In the genomic region with DNA sequence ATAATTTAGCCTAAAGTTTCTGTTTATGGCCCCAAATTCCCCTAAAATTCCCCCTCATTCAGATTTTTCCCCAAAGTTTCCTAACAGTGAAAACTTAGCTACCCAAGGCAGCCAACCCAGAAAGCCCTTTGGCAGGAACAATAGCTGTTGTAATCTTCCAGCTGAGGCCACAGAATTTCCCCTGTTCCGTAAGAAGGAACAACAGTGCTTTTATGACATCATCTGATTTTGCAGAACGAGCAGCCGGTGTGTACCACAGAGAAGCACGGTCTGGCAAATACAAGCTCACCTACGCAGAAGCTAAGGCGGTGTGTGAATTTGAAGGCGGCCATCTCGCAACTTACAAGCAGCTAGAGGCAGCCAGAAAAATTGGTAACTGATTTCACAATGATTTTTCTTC, we compare ENCODE assay signal across 8 cellular contexts. TPM values are rescaled to one million over a fixed set of nuclear protein-coding genes. Genes with fewer than 3 reads are reported as not detected.
DNase-seq lines count a peak whose midpoint lies in the region; ATAC-seq, FAIRE-seq and TF ChIP-seq lines count a peak whose summit lies in the region.

No MANE protein-coding gene starts in this region.

- TF ChIP-seq CTCF in endothelial cell of umbilical vein (IDR thresholded peaks at IDR 0.05; ENCODE audit: extremely low read depth in 1 of 2, insufficient read depth in 1 of 2, low read depth in 1 of 2, low read length in 2 of 2), result no peak
- TF ChIP-seq CTCF in sigmoid colon (IDR thresholded peaks at IDR 0.05), result no peak

- no peak overlapping the region for H3K4me3 Mint-ChIP-seq in effector memory CD8-positive, alpha-beta T cell

- H3K4me1 ChIP-seq in endothelial cell of umbilical vein (ENCODE audit: control insufficient read depth, extremely low read depth, insufficient read depth, low read length), result no peaks in the 10 kb centered on the region
- H3K4me1 ChIP-seq in sigmoid colon, result no peaks in the 10 kb centered on the region

- intact Hi-C loops in endothelial cell of umbilical vein (cut with micrococcal nuclease) (no loop called here), sigmoid colon (cut with DNase I) (no loop called here)

- no peak for FAIRE-seq in endothelial cell of umbilical vein (lab: Jason Lieb, UNC)

- H3K4me1 Mint-ChIP-seq in effector memory CD8-positive, alpha-beta T cell (ENCODE audit: low read depth in 2 of 2), result no peaks in the 10 kb centered on the region

- no peak overlapping the region for H3K4me3 ChIP-seq in endothelial cell of umbilical vein (replicated peaks in 1 of 3; ENCODE audit: insufficient read depth in 1 of 3, low read depth in 1 of 3, low read length in 3 of 3)
- H3K4me3 ChIP-seq in sigmoid colon, result no peak overlapping the region

- H4K20me1 ChIP-seq in endothelial cell of umbilical vein (replicated peaks; ENCODE audit: control insufficient read depth, extremely low read depth, insufficient read depth, low read length), result no peaks in the 10 kb centered on the region

- H3K36me3 ChIP-seq in endothelial cell of umbilical vein (ENCODE audit: control insufficient read depth in 2 of 2, extremely low read depth in 1 of 2, insufficient read depth in 2 of 2, low read length in 2 of 2) (no peaks in the 10 kb centered on the region), sigmoid colon (no peaks in the 10 kb centered on the region)

- POLR2A ChIA-PET in endothelial cell of umbilical vein (lab: Charles Lee), result no interaction called here

- H3K9me3 ChIP-seq in endothelial cell of umbilical vein (replicated peaks; ENCODE audit: control insufficient read depth, insufficient read depth, low read length) (no peaks in the 10 kb centered on the region), sigmoid colon (no peaks in the 10 kb centered on the region)

- H3K27me3 ChIP-seq in endothelial cell of umbilical vein (ENCODE audit: control insufficient read depth in 2 of 2, insufficient read depth in 2 of 2, low read length in 2 of 2), result no peaks in the 10 kb centered on the region
- H3K27me3 ChIP-seq in sigmoid colon, result no peaks in the 10 kb centered on the region

- H3K79me2 ChIP-seq in endothelial cell of umbilical vein (ENCODE audit: control insufficient read depth, insufficient read depth, low read length), result no peaks in the 10 kb centered on the region

- TF ChIP-seq POLR2A in endothelial cell of umbilical vein (IDR thresholded peaks at IDR 0.05; ENCODE audit: low read depth, low read length) (no peak), sigmoid colon (IDR thresholded peaks at IDR 0.05) (no peak)

- H3K4me2 ChIP-seq in endothelial cell of umbilical vein (ENCODE audit: insufficient read depth, low read length), result no peak overlapping the region

- dilution Hi-C loops in endothelial cell of umbilical vein (cut with MboI; ENCODE audit: extremely low pct_ligation_motif_present, low sequenced_read_pairs), result no loop called here

- CTCF ChIA-PET in endothelial cell of umbilical vein (lab: Charles Lee), result interaction anchor here (1.6 kb wide), 1 partner anchor 66 kb away, joined by 4 read pairs; no protein-coding TSS in a partner anchor

- WGBS in sigmoid colon, 2 donors, result 61 to 70% methylated on average over 8 of the region's 8 CpGs

- no peaks in the 10 kb centered on the region for H3K9me1 ChIP-seq in endothelial cell of umbilical vein (replicated peaks; ENCODE audit: control insufficient read depth, extremely low read depth, insufficient read depth, low read length)

- H3K27me3 Mint-ChIP-seq in effector memory CD8-positive, alpha-beta T cell, result peaks cover 0 to 13% of the 10 kb centered on the region in 2 donors

- no TSS peak for BruUV-seq in endothelial cell of umbilical vein (replicated peaks; lab: Mats Ljungman, UMichigan)

- DNase-seq in endothelial cell of umbilical vein (ENCODE audit: low read depth, low spot score), result peak; percentile 40
- DNase-seq in sigmoid colon, result peak; percentile 70
- DNase-seq in activated CD4-positive, alpha-beta T cell treated with anti-CD3 and anti-CD28 coated beads, Interleukin-2, amount 50 U/mL, for 48 hours, result no peak
- no peak for DNase-seq in NCI-H1436 (lab: John Stamatoyannopoulos, UW)
- no peak for DNase-seq in effector memory CD8-positive, alpha-beta T cell
- DNase-seq in NCI-H2227 (lab: John Stamatoyannopoulos, UW; ENCODE audit: unreplicated experiment), result no peak

- ATAC-seq in GM19035 (IDR thresholded peaks at IDR 0.05; ENCODE audit: unreplicated experiment) (peak; percentile 91), HG03378 (IDR thresholded peaks at IDR 0.05; ENCODE audit: unreplicated experiment) (peak; percentile 92)
- no peak for ATAC-seq in effector memory CD8-positive, alpha-beta T cell (replicated peaks)

- H3K9me3 Mint-ChIP-seq in effector memory CD8-positive, alpha-beta T cell, result no peaks in the 10 kb centered on the region

- no peaks in the 10 kb centered on the region for H3K36me3 Mint-ChIP-seq in effector memory CD8-positive, alpha-beta T cell (ENCODE audit: insufficient read depth)

- no peak overlapping the region for H3K27ac Mint-ChIP-seq in effector memory CD8-positive, alpha-beta T cell

- no peak for TF ChIP-seq EP300 in sigmoid colon (IDR thresholded peaks at IDR 0.05)

- no peak overlapping the region for H3K27ac ChIP-seq in endothelial cell of umbilical vein (ENCODE audit: insufficient read depth, low read depth, low read length)
- H3K27ac ChIP-seq in sigmoid colon, result peak overlapping the region in 1 of 4 donors; percentile 17

- peak overlapping the region; percentile 21 for H2AFZ ChIP-seq in endothelial cell of umbilical vein (ENCODE audit: low read depth, low read length)

- H3K9ac ChIP-seq in endothelial cell of umbilical vein (replicated peaks; ENCODE audit: extremely low read depth, insufficient read depth, low read length), result no peak overlapping the region

TF ChIP-seq in endothelial cell of umbilical vein, 7 proteins besides CTCF, POLR2A, EP300 and RAD21:
- TF ChIP-seq EZH2 (IDR thresholded peaks at IDR 0.05; ENCODE audit: borderline replicate concordance, low read depth, low read length, severe bottlenecking) (no peak), FOS (IDR thresholded peaks at IDR 0.05; ENCODE audit: borderline replicate concordance, insufficient read depth, low read length) (no peak)
- TF ChIP-seq, protein P1, sequence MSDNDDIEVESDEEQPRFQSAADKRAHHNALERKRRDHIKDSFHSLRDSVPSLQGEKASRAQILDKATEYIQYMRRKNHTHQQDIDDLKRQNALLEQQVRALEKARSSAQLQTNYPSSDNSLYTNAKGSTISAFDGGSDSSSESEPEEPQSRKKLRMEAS (IDR thresholded peaks at IDR 0.05; ENCODE audit: insufficient read depth, insufficient read length), result no peak

RNA-seq across cellular contexts. Expression of a gene that starts 6.3 kb away (rescaled TPM):
- total RNA-seq in endothelial cell of umbilical vein, result not detected in 2 replicates
- polyA plus RNA-seq in endothelial cell of umbilical vein, result not detected in 2 replicates
- not detected in 2 replicates for polyA plus RNA-seq in endothelial cell of umbilical vein (2011; cell fraction: cytosol; rRNA removed)
- not detected in 2 replicates for polyA plus RNA-seq in endothelial cell of umbilical vein (2011; cell fraction: nucleus; rRNA removed)
- polyA plus RNA-seq in endothelial cell of umbilical vein (2012), result not detected in 2 replicates
- polyA minus RNA-seq in endothelial cell of umbilical vein, result not detected in 2 replicates
- polyA minus RNA-seq in endothelial cell of umbilical vein (2011; cell fraction: cytosol; rRNA and poly(A)+ RNA removed), result not detected
- polyA minus RNA-seq in endothelial cell of umbilical vein (2011; cell fraction: nucleus; rRNA and poly(A)+ RNA removed), result not detected in 2 replicates
- total RNA-seq in sigmoid colon, result 1 to 10 TPM; 3.6 to 4.9 (median 4.0) TPM
- 1 to 10 TPM in 2 of 3 donors, under 1 TPM in 1; 0.87 to 4.2 (median 1.4) TPM for polyA plus RNA-seq in sigmoid colon

RNA-seq across cellular contexts. Expression of a gene that starts 46.0 kb away (rescaled TPM):
- total RNA-seq in endothelial cell of umbilical vein, result 43.7 and 55.3 TPM in 2 replicates
- 3.1 and 5.1 TPM in 2 replicates for polyA plus RNA-seq in endothelial cell of umbilical vein
- polyA plus RNA-seq in endothelial cell of umbilical vein (2011; cell fraction: cytosol; rRNA removed), result 4.3 and 4.9 TPM in 2 replicates
- 21.1 and 28.8 TPM in 2 replicates for polyA plus RNA-seq in endothelial cell of umbilical vein (2011; cell fraction: nucleus; rRNA removed)
- polyA plus RNA-seq in endothelial cell of umbilical vein (2012), result 13.8 and 19.0 TPM in 2 replicates
- 50.4 and 60.0 TPM in 2 replicates for polyA minus RNA-seq in endothelial cell of umbilical vein
- polyA minus RNA-seq in endothelial cell of umbilical vein (2011; cell fraction: cytosol; rRNA and poly(A)+ RNA removed), result 28.2 TPM
- 62.4 and 110 TPM in 2 replicates for polyA minus RNA-seq in endothelial cell of umbilical vein (2011; cell fraction: nucleus; rRNA and poly(A)+ RNA removed)
- total RNA-seq in sigmoid colon, result 10 to 100 TPM; 31.3 to 38.2 (median 32.9) TPM
- 1 to 10 TPM; 1.8 to 5.6 (median 1.8) TPM for polyA plus RNA-seq in sigmoid colon

Comparison
In these comparisons a context has a peak if more than half of its experiments do, and no peak if none do; other contexts are left out.
1. DNase-seq: peak in endothelial cell of umbilical vein (single experiment) and sigmoid colon (single experiment); none in activated CD4-positive, alpha-beta T cell treated with anti-CD3 and anti-CD28 coated beads, Interleukin-2, amount 50 U/mL, for 48 hours (0 of 2), NCI-H1436 (single experiment), effector memory CD8-positive, alpha-beta T cell (0 of 3) and NCI-H2227 (single experiment).